ENCODE assay signal across 8 cellular contexts in the genomic region with DNA sequence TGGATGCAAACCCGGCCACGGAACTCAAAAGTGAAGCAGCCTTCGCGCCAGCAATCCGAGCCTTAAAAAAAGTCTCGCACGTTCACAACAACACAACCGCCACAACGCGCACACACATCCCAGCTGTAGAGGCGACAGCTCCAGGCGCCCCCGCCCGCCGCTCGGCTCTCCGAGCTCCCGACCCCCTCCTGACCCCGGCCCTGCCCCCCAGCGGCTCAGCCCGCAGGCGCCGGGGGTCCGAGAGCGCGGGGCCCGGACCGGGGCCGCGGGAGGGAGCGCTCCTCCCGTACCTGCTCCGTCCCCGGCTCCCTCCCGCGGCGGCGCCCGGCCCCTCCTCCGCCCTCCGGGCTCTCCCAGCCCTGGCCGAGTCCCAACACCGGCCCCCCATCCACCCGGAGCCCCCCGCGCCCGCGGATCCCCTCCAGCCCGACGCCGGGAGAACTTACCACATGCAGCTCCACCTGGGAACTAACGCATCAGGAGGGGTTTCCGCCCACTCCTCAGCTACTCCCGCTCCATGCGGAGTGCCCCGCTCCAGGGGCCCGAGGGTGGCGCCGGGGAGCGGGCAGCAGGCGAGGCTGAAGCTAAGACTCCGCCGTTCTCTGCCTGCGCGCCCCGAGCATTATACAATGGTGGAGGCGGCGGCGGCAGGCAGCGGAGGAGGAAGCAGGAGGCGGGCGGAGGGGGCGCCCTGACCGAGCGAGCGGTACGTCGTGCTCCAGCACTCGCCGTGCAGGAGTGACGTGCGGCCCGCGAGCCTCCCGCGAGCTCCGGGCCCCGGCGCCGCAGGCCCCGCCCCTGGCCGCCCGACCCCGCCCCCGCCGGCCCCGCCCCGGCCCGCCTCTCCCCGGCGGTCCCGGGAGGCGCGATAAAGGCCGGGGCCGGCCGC. TPM values are rescaled to one million over a fixed set of nuclear protein-coding genes. Genes with fewer than 3 reads are reported as not detected.
DNase-seq lines count a peak whose midpoint lies in the region; ATAC-seq and TF ChIP-seq lines count a peak whose summit lies in the region.

A gene with protein sequence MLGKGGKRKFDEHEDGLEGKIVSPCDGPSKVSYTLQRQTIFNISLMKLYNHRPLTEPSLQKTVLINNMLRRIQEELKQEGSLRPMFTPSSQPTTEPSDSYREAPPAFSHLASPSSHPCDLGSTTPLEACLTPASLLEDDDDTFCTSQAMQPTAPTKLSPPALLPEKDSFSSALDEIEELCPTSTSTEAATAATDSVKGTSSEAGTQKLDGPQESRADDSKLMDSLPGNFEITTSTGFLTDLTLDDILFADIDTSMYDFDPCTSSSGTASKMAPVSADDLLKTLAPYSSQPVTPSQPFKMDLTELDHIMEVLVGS (minus strand): TSS at position 740 of the 889 bp plus-strand sequence. CDS start 17,042 bp downstream, outside the sequence.

- H3K9me3 ChIP-seq in parathyroid adenoma (ENCODE audit: control insufficient read depth, low read length) (no peaks in the 10 kb centered on the region), transverse colon (no peaks in the 10 kb centered on the region)

- ATAC-seq in activated naive CD4-positive, alpha-beta T cell treated with anti-CD3 and anti-CD28 coated beads, Interleukin-2, amount 50 U/mL, for 72 hours = peak; percentile 75 to 89

- H3K4me3 ChIP-seq in HFF-Myc (replicated peaks; ENCODE audit: low read depth, low read length) (peak within 1 kb of the TSS; percentile 73), parathyroid adenoma (ENCODE audit: low read depth, low read length) (peak within 1 kb of the TSS; percentile 89), transverse colon (peak within 1 kb of the TSS; percentile 78 to 99 (median 90))

- no peaks in the 10 kb centered on the region for H3K9me3 Mint-ChIP-seq in activated naive CD4-positive, alpha-beta T cell treated with anti-CD3 and anti-CD28 coated beads, Interleukin-2, amount 50 U/mL, for 72 hours

- H3K36me3 ChIP-seq in parathyroid adenoma (ENCODE audit: control insufficient read depth, insufficient read depth, low read length) = no peaks in the 10 kb centered on the region
- H3K36me3 ChIP-seq in transverse colon = no peaks in the 10 kb centered on the region

- H3K27me3 ChIP-seq in parathyroid adenoma (ENCODE audit: control insufficient read depth, insufficient read depth, low read length) (no peaks in the 10 kb centered on the region), transverse colon (no peaks in the 10 kb centered on the region)

- in situ Hi-C loops in transverse colon (cut with MboI; ENCODE audit: low pct_ligation_motif_present in 1 of 4, low pct_unique_long_range_greater_than_20kb in 1 of 4, low sequenced_read_pairs in 3 of 4) = loop anchor here in 1 of 4 donors (10.0 kb wide), 1 partner anchor 91 kb away; no protein-coding TSS in a partner anchor

- no peak for TF ChIP-seq EP300 in transverse colon (IDR thresholded peaks at IDR 0.05; ENCODE audit: low read depth)

- H3K4me1 ChIP-seq in parathyroid adenoma (peaks cover 37% of the 10 kb centered on the region), transverse colon (peaks cover 33 to 52% (median 48%) of the 10 kb centered on the region in 4 donors)

- intact Hi-C loops in head of caudate nucleus (cut with DNase I) = loop anchor here (2.0 to 10.0 kb wide), 3 partner anchors 97 to 181 kb away; no protein-coding TSS in a partner anchor
- intact Hi-C loops in transverse colon (cut with DNase I; ENCODE audit: low total_unique reads) = loop anchor here (2.0 to 5.0 kb wide), 3 partner anchors 99 to 334 kb away; a partner anchor contains a TSS

- H3K27ac Mint-ChIP-seq in activated naive CD4-positive, alpha-beta T cell treated with anti-CD3 and anti-CD28 coated beads, Interleukin-2, amount 50 U/mL, for 72 hours = peak within 1 kb of the TSS; percentile 88 to 98

- TF ChIP-seq POLR2A in transverse colon (IDR thresholded peaks at IDR 0.05) = peak; percentile 97

- 0 to 1% methylated on average over 3 to 39 of the region's 107 CpGs for WGBS in transverse colon (ENCODE audit: low coverage in 1 of 2), 2 donors

- H3K79me2 ChIP-seq in parathyroid adenoma = peaks cover 4% of the 10 kb centered on the region

- peak within 1 kb of the TSS; percentile 93 for H3K4me2 ChIP-seq in parathyroid adenoma (ENCODE audit: low read length)

- TF ChIP-seq CTCF in HFF-Myc (IDR thresholded peaks at IDR 0.05; ENCODE audit: low read depth, low read length, missing control alignments) (no peak), parathyroid adenoma (IDR thresholded peaks at IDR 0.05) (peak; percentile 28), transverse colon (IDR thresholded peaks at IDR 0.05) (peak in 1 of 5 experiments; percentile 2)

- peaks cover 5 to 6% of the 10 kb centered on the region in 2 donors for H3K36me3 Mint-ChIP-seq in activated naive CD4-positive, alpha-beta T cell treated with anti-CD3 and anti-CD28 coated beads, Interleukin-2, amount 50 U/mL, for 72 hours

- DNase-seq in GM04504 (ENCODE audit: low read depth) (peak; percentile 60), HFF-Myc (ENCODE audit: extremely low read depth, low read depth) (no peak), NCI-H1092 (lab: John Stamatoyannopoulos, UW) (peak; percentile 42), SKM-1 (lab: John Stamatoyannopoulos, UW; ENCODE audit: unreplicated experiment) (peak; percentile 54), head of caudate nucleus (peak; percentile 57 to 93 (median 86)), transverse colon (peak; percentile 91)
- DNase-seq in activated naive CD4-positive, alpha-beta T cell treated with anti-CD3 and anti-CD28 coated beads, Interleukin-2, amount 50 U/mL, for 72 hours (ENCODE audit: low spot score in 2 of 2) = peak; percentile 77 to 86

- H2AFZ ChIP-seq in parathyroid adenoma = peak within 1 kb of the TSS; percentile 100

- H3K27ac ChIP-seq in parathyroid adenoma (peak within 1 kb of the TSS; percentile 99), transverse colon (peak within 1 kb of the TSS; percentile 98 to 100 (median 100))

- H3K9ac ChIP-seq in parathyroid adenoma = peak within 1 kb of the TSS; percentile 97

RNA-seq across cellular contexts. Expression of the gene that starts here (rescaled TPM):
- total RNA-seq in activated naive CD4-positive, alpha-beta T cell treated with anti-CD3 and anti-CD28 coated beads, Interleukin-2, amount 50 U/mL, for 72 hours = 10 to 100 TPM; 17.8 to 46.4 TPM
- 10 to 100 TPM in 3 of 4 donors, 1 to 10 TPM in 1; 5.4 to 22.1 (median 13.2) TPM for total RNA-seq in transverse colon
